16 cellular contexts compared by ENCODE assay signal in the genomic region with DNA sequence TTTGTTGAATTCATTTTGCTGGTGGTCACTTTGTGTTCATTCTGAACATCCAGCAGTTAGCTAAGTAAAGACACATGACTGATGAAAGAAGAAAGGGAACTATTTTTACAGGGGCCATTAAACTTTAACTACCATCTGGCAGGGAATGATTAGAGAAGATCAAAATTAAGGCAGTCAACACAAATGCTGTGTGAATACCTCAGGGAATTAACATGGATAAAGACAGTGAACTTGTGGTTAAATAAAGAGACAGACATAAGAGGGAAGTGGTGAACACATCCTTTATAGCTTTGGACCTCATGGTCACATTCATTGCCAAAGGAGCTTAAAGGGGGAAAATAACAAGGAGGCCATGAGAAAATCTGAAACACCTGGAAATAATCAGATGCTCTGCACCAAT. TPM values are rescaled to one million over a fixed set of nuclear protein-coding genes. Genes with fewer than 3 reads are reported as not detected.
DNase-seq lines count a peak whose midpoint lies in the region; ATAC-seq and TF ChIP-seq lines count a peak whose summit lies in the region.
"Had no signal": no experiment of that assay in that cellular context is flagged by ENCODE, and none has a peak within 500 bp of the region (broad histone marks: within the 10 kb centered on the region; RNA-seq: fewer than 3 reads in every experiment).

No MANE protein-coding gene starts in this region.

- TF ChIP-seq CTCF in 22Rv1 (IDR thresholded peaks at IDR 0.05) = no peak

- DNase-seq in GM04504 (ENCODE audit: low read depth) (peak; percentile 26), OCI-M1 (lab: John Stamatoyannopoulos, UW) (peak; percentile 73), left ventricle myocardium superior (no peak)
- DNase-seq: activated CD8-positive, alpha-beta memory T cell treated with anti-CD3 and anti-CD28 coated beads, Interleukin-2, amount 50 U/mL, for 4 hours; activated naive CD8-positive, alpha-beta T cell treated with anti-CD3 and anti-CD28 coated beads for 36 hours; NCI-H1092; NCI-H526 treated with DMSO at 0.1 percent for 48 hours; stimulated activated CD4-positive, alpha-beta T cell treated with anti-CD3 and anti-CD28 coated beads, Interleukin-4, amount 100 ng/mL, for 24 hours; stimulated activated naive CD4-positive, alpha-beta T cell treated with Interleukin-2 at 50 U/mL for 16 hours; WERI-Rb-1 had no signal

- H3K27ac ChIP-seq in 22Rv1 = peak overlapping the region; percentile 40; the same call in 1 of the 2 replicates
- H3K27ac ChIP-seq: gastroesophageal sphincter, WERI-Rb-1 had no signal

- intact Hi-C loops in left ventricle myocardium superior (cut with micrococcal nuclease) = no loop called here

- ATAC-seq in HG03378 (IDR thresholded peaks at IDR 0.05; ENCODE audit: unreplicated experiment) (peak; percentile 25), left ventricle myocardium superior (no peak), HG02973 (IDR thresholded peaks at IDR 0.05; ENCODE audit: unreplicated experiment) (no peak), HG03025 (IDR thresholded peaks at IDR 0.05; ENCODE audit: low FRiP score, unreplicated experiment) (no peak), HG02763 (IDR thresholded peaks at IDR 0.05; ENCODE audit: unreplicated experiment) (no peak)
- ATAC-seq: gastroesophageal sphincter had no signal

RNA-seq across cellular contexts. Expression of a gene that starts 52.6 kb away (rescaled TPM):
- 1,234 TPM for total RNA-seq in left ventricle myocardium superior
